11 cellular contexts compared by ENCODE assay signal in the genomic region with DNA sequence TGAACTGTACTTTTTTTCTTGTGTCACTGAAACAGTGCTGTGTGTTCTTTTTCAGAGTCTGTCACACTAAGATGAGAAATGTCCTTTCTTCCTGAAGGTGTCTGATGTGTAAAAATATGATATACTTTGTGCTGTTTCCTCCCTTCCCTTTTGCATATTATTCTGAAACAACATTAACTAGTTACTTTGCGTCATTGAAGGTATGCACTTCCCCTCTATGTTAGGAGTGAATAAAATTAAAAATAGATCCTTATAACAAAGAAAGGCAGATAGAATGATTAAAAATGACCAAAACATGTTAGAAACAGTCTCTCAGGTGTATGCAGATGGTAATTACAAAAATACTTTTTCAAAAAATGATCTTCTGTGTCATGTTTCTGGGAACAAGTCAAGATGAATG. TPM values are rescaled to one million over a fixed set of nuclear protein-coding genes. Genes with fewer than 3 reads are reported as not detected.
A peak's percentile ranks its signal among the peaks of the same experiment; 100 is the strongest.
DNase-seq lines count a peak whose midpoint lies in the region; ATAC-seq and TF ChIP-seq lines count a peak whose summit lies in the region.
"Had no signal": no experiment of that assay in that cellular context is flagged by ENCODE, and none has a peak within 500 bp of the region (broad histone marks: within the 10 kb centered on the region; RNA-seq: fewer than 3 reads in every experiment).

No MANE protein-coding gene starts in this region.

- H4K20me1 ChIP-seq in smooth muscle cell (ENCODE audit: low read depth) = peaks cover 27% of the 10 kb centered on the region

- H3K27me3 ChIP-seq in SJCRH30 (no peaks in the 10 kb centered on the region), iPS-18a (ENCODE audit: control insufficient read depth, insufficient read depth, low read length) (peaks cover 9% of the 10 kb centered on the region), smooth muscle cell (ENCODE audit: low read depth) (no peaks in the 10 kb centered on the region)

- H3K36me3 ChIP-seq in SJCRH30 (peaks cover 14% of the 10 kb centered on the region), iPS-18a (ENCODE audit: control insufficient read depth, low read depth, low read length) (peaks cover 13% of the 10 kb centered on the region), smooth muscle cell (ENCODE audit: low read depth) (peaks cover 5% of the 10 kb centered on the region)

- H3K4me1 ChIP-seq in SJCRH30 (peaks cover 7% of the 10 kb centered on the region), iPS-18a (ENCODE audit: control insufficient read depth, low read depth, low read length) (peaks cover 22% of the 10 kb centered on the region), smooth muscle cell (ENCODE audit: low read depth) (peaks cover 24% of the 10 kb centered on the region)

- 91% methylated on average over 1 of the region's 1 CpG for WGBS in smooth muscle cell (ENCODE audit: low lambda C conversion rate)

- H3K27me3 Mint-ChIP-seq in progenitor cell of endocrine pancreas = no peaks in the 10 kb centered on the region
- H3K27me3 Mint-ChIP-seq: stimulated activated naive CD8-positive, alpha-beta T cell treated with anti-CD3 and anti-CD28 coated beads, Interleukin-15, Interleukin-2, amounts not matched to agents 100 ng/mL and 50 ng/mL, for 24 hours had no signal

- no peak overlapping the region for H3K4me3 Mint-ChIP-seq in progenitor cell of endocrine pancreas (ENCODE audit: low read depth)
- H3K4me3 Mint-ChIP-seq: activated T-helper 1 cell treated with anti-CD3 and anti-CD28 coated beads, Interleukin-12 subunit alpha, Interleukin-12 subunit beta, Interleukin-2, Interleukin-4 antibody, amounts not matched to agents 30 ng/mL and 10 ng/mL and 1 ng/mL, durations not matched to agents 14 hours and 24 hours and 36 hours; stimulated activated naive CD8-positive, alpha-beta T cell treated with anti-CD3 and anti-CD28 coated beads, Interleukin-15, Interleukin-2, amounts not matched to agents 100 ng/mL and 50 ng/mL, for 24 hours had no signal

- peaks cover 11% of the 10 kb centered on the region for H3F3A ChIP-seq in smooth muscle cell (ENCODE audit: low read depth)

- H2AFZ ChIP-seq in smooth muscle cell (ENCODE audit: low read depth) = no peak overlapping the region

- no peak for DNase-seq in SJCRH30
- no peak for DNase-seq in smooth muscle cell (lab: John Stamatoyannopoulos, UW; ENCODE audit: unreplicated experiment)
- no peak for DNase-seq in T-helper 2 cell
- no peak for DNase-seq in COLO668 (lab: John Stamatoyannopoulos, UW; ENCODE audit: unreplicated experiment)
- no peak for DNase-seq in progenitor cell of endocrine pancreas (ENCODE audit: low spot score, unreplicated experiment)
- DNase-seq: SIG-M5 had no signal

- H3K27ac ChIP-seq in SJCRH30 (no peak overlapping the region), iPS-18a (ENCODE audit: low read length) (no peak overlapping the region), smooth muscle cell (ENCODE audit: low read depth) (peak overlapping the region; percentile 92)

- ATAC-seq in HG03108 (IDR thresholded peaks at IDR 0.05; ENCODE audit: unreplicated experiment) = no peak

- peak overlapping the region; percentile 93 for H3K4me2 ChIP-seq in smooth muscle cell

- H3K9ac ChIP-seq in iPS-18a (ENCODE audit: low read length) (peak overlapping the region; percentile 99), smooth muscle cell (ENCODE audit: low read depth) (peak overlapping the region; percentile 95)

- peaks cover 16% of the 10 kb centered on the region for H3K36me3 Mint-ChIP-seq in progenitor cell of endocrine pancreas (ENCODE audit: insufficient read depth)

- peak overlapping the region; percentile 81 for H3K4me3 ChIP-seq in SJCRH30
- H3K4me3 ChIP-seq in iPS-18a (ENCODE audit: low read length) = peak overlapping the region; percentile 98
- peak overlapping the region; percentile 86 for H3K4me3 ChIP-seq in smooth muscle cell

- peak; percentile 42 for TF ChIP-seq POLR2A in GM19099 (IDR thresholded peaks at IDR 0.05; ENCODE audit: extremely low read depth, insufficient read length, low read depth)

- peaks cover 43% of the 10 kb centered on the region for H3K79me2 ChIP-seq in smooth muscle cell (ENCODE audit: low read depth)

- no peaks in the 10 kb centered on the region for H3K9me3 Mint-ChIP-seq in progenitor cell of endocrine pancreas (ENCODE audit: low read depth)
- H3K9me3 Mint-ChIP-seq: activated T-helper 1 cell treated with anti-CD3 and anti-CD28 coated beads, Interleukin-12 subunit alpha, Interleukin-12 subunit beta, Interleukin-2, Interleukin-4 antibody, amounts not matched to agents 30 ng/mL and 10 ng/mL and 1 ng/mL, durations not matched to agents 14 hours and 24 hours and 36 hours; stimulated activated naive CD8-positive, alpha-beta T cell treated with anti-CD3 and anti-CD28 coated beads, Interleukin-15, Interleukin-2, amounts not matched to agents 100 ng/mL and 50 ng/mL, for 24 hours had no signal

- H3K9me3 ChIP-seq in SJCRH30 (replicated peaks) (no peaks in the 10 kb centered on the region), iPS-18a (ENCODE audit: control insufficient read depth, low read depth, low read length) (no peaks in the 10 kb centered on the region), smooth muscle cell (replicated peaks; ENCODE audit: low read depth) (no peaks in the 10 kb centered on the region)

- H3K4me1 Mint-ChIP-seq in progenitor cell of endocrine pancreas (ENCODE audit: low read depth) = peaks cover 11% of the 10 kb centered on the region

- TF ChIP-seq CTCF in smooth muscle cell (IDR thresholded peaks at IDR 0.05; ENCODE audit: borderline replicate concordance, insufficient read depth, poor library complexity, severe bottlenecking) (no peak), progenitor cell of endocrine pancreas (IDR thresholded peaks at IDR 0.05; ENCODE audit: unreplicated experiment) (no peak)

- no peak overlapping the region for H3K27ac Mint-ChIP-seq in progenitor cell of endocrine pancreas
- H3K27ac Mint-ChIP-seq: activated T-helper 1 cell treated with anti-CD3 and anti-CD28 coated beads, Interleukin-12 subunit alpha, Interleukin-12 subunit beta, Interleukin-2, Interleukin-4 antibody, amounts not matched to agents 30 ng/mL and 10 ng/mL and 1 ng/mL, durations not matched to agents 14 hours and 24 hours and 36 hours had no signal

RNA-seq across cellular contexts. Expression of a gene that starts 1.6 kb away (rescaled TPM):
- total RNA-seq in SJCRH30 (2014; rRNA removed; shearing (Covaris generic)) = 8.0 and 8.2 TPM in 2 replicates
- total RNA-seq in smooth muscle cell (19.6 and 23.6 TPM in 2 replicates), progenitor cell of endocrine pancreas (13.5 and 13.9 TPM in 2 replicates)
- polyA plus RNA-seq in smooth muscle cell = 10.7 and 11.2 TPM in 2 replicates
